In the genomic region with DNA sequence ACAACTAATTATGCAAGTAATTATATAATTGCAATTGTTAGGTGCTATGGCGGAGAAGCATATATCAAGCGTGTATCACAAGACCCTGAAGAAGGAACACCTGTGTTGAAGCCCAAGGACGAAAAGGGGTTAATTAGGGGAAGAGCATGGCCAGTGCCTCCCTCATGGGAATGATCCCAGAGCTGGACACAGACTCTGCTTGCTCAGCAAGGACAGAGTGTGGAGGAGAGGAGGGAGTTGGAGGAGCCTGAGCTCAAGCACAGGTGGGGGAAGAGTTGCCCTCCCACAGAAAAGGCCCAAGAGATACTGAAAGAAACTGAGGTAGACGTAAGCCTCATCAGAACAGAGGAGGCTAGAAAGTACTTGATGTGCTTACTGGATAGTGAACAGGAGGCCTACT, we compare ENCODE assay signal across 1 cellular context.
TF ChIP-seq lines count a peak whose summit lies in the region.

No MANE protein-coding gene starts in this region.

TF ChIP-seq in H1, 55 proteins besides CTCF, POLR2A, EP300 and RAD21 (continued from another document):
- TF ChIP-seq, protein P1, sequence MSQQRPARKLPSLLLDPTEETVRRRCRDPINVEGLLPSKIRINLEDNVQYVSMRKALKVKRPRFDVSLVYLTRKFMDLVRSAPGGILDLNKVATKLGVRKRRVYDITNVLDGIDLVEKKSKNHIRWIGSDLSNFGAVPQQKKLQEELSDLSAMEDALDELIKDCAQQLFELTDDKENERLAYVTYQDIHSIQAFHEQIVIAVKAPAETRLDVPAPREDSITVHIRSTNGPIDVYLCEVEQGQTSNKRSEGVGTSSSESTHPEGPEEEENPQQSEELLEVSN (IDR thresholded peaks at IDR 0.05): no peak
- TF ChIP-seq KDM5A (IDR thresholded peaks at IDR 0.05; ENCODE audit: low read length) (no peak), SIN3A (conservative IDR thresholded peaks at IDR 0.05 in 1 of 2, IDR thresholded peaks at IDR 0.05 in 1 of 2; ENCODE audit: low read depth in 1 of 2, low read length in 2 of 2) (no peak)
TF ChIP-seq in H1: peak in this region for 0.
